In the genomic region with DNA sequence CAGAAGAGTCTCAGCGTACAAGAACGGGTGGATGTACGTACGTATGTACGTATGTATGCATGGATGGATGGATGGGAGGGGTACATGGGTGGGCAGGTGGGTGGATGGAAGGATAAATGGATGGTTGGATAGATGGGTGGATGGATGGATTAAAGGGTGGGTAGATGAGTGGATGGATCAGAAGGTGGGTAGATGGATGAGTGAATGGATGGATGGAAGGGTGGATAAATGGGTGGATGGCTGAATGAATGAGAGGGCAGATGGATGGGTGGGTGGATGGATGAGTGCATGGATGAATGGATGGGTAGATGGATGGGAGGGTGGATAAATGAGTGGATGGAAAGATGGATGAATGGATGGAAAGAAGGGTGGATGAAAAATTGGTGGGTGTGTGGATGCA, we compare ENCODE assay signal across 27 cellular contexts.
"Had no signal": no experiment of that assay in that cellular context is flagged by ENCODE, and none has a peak within 500 bp of the region (broad histone marks: within the 10 kb centered on the region; RNA-seq: fewer than 3 reads in every experiment).

No MANE protein-coding gene starts in this region.

- ATAC-seq: effector memory CD8-positive, alpha-beta T cell; esophagus mucosa; gastrocnemius medialis; gastroesophageal sphincter; heart left ventricle; heart right ventricle had no signal

- DNase-seq: colonic mucosa; cortex of kidney; dermis blood vessel endothelial cell; dorsolateral prefrontal cortex; effector CD4-positive, alpha-beta T cell; effector CD8-positive, alpha-beta T cell; effector memory CD4-positive, alpha-beta T cell; effector memory CD8-positive, alpha-beta T cell; endodermal cell; erythroblast; esophagus squamous epithelium; foreskin fibroblast; foreskin melanocyte; gastrocnemius medialis; glutamatergic neuron; head of caudate nucleus; heart left ventricle; heart right ventricle had no signal

- H3K4me3 ChIP-seq: colonic mucosa, coronary artery, dorsolateral prefrontal cortex, esophagus muscularis mucosa, esophagus squamous epithelium, gastrocnemius medialis, gastroesophageal sphincter, heart left ventricle, heart right ventricle had no signal

- H3K9me3 ChIP-seq: colonic mucosa, esophagus muscularis mucosa, esophagus squamous epithelium, gastrocnemius medialis, heart left ventricle, heart right ventricle had no signal

- H3K27ac ChIP-seq: colonic mucosa, coronary artery, dorsolateral prefrontal cortex, epithelial cell of prostate, esophagus muscularis mucosa, esophagus squamous epithelium, gastrocnemius medialis, gastroesophageal sphincter, heart left ventricle, heart right ventricle had no signal

- FAIRE-seq: colon, endometrium, endothelial cell of umbilical vein, frontal cortex had no signal

- H3K36me3 ChIP-seq: colonic mucosa, esophagus muscularis mucosa, esophagus squamous epithelium, gastrocnemius medialis, gastroesophageal sphincter, heart left ventricle, heart right ventricle had no signal

- H3K27me3 ChIP-seq: colonic mucosa had no signal

- H3K4me1 ChIP-seq: colonic mucosa had no signal
